25 cellular contexts compared by ENCODE assay signal in the genomic region with DNA sequence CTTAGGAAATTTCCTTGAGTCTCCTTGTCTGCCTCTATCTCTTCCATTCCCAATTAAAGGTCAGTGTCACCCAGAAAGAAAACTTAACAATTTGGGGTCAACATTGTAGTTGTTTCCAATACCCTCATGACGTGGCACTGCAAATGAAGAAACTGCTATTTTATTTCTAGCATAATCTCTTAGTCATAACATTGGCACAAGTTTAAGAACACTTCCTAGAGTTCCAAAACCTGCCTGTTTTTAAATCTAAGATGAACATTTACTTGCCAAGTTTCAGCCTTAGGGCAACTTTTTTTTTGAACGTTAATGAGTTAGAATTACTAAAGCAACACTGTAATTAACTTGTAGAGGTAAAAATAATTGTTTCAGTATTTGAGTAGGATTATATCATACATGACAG.
DNase-seq lines count a peak whose midpoint lies in the region; ATAC-seq, FAIRE-seq and TF ChIP-seq lines count a peak whose summit lies in the region.
"Had no signal": no experiment of that assay in that cellular context is flagged by ENCODE, and none has a peak within 500 bp of the region (broad histone marks: within the 10 kb centered on the region; RNA-seq: fewer than 3 reads in every experiment).

No MANE protein-coding gene starts in this region.

- H3K79me2 ChIP-seq in keratinocyte (ENCODE audit: control insufficient read depth, insufficient read depth, low read length): no peaks in the 10 kb centered on the region

- intact Hi-C loops in tibial artery (cut with DNase I; ENCODE audit: low total_unique reads): no loop called here
- intact Hi-C loops in uterus (cut with DNase I; ENCODE audit: low total_unique reads): no loop called here

- peaks cover 8% of the 10 kb centered on the region for H3K4me1 ChIP-seq in keratinocyte (ENCODE audit: control insufficient read depth, extremely low read depth, insufficient read depth, low read length)
- H3K4me1 ChIP-seq in tibial artery: peaks cover 0 to 24% (median 5%) of the 10 kb centered on the region in 4 donors
- H3K4me1 ChIP-seq in uterus: no peaks in the 10 kb centered on the region
- H3K4me1 ChIP-seq: A549, SJCRH30 had no signal

- ATAC-seq in GM18519 (IDR thresholded peaks at IDR 0.05; ENCODE audit: low FRiP score, unreplicated experiment): no peak
- no peak for ATAC-seq in GM18858 (IDR thresholded peaks at IDR 0.05; ENCODE audit: unreplicated experiment)
- ATAC-seq: A549, Right ventricle myocardium inferior, SK-N-SH treated with all-trans-retinoic acid at 6 μM for 48 hours had no signal

- H3K9ac ChIP-seq in keratinocyte (ENCODE audit: control insufficient read depth, extremely low read depth, insufficient read depth, low read length): no peak overlapping the region

- peaks cover 60% of the 10 kb centered on the region for H3K4me1 Mint-ChIP-seq in chondrocyte (ENCODE audit: low read depth)

- no peak for TF ChIP-seq CTCF in chondrocyte (IDR thresholded peaks at IDR 0.05)
- no peak for TF ChIP-seq CTCF in keratinocyte (optimal IDR thresholded peaks at IDR 0.05 in 1 of 3, IDR thresholded peaks at IDR 0.05 in 1 of 3, conservative IDR thresholded peaks at IDR 0.05 in 1 of 3; ENCODE audit: extremely low read depth in 1 of 3, insufficient read depth in 2 of 3, low read length in 3 of 3)
- no peak for TF ChIP-seq CTCF in tibial artery (IDR thresholded peaks at IDR 0.05)
- TF ChIP-seq CTCF in uterus (IDR thresholded peaks at IDR 0.05): no peak

- H3K4me3 ChIP-seq in keratinocyte (ENCODE audit: control insufficient read depth in 2 of 3, extremely low read depth in 1 of 3, insufficient read depth in 2 of 3, low read depth in 1 of 3, low read length in 3 of 3): no peak overlapping the region
- no peak overlapping the region for H3K4me3 ChIP-seq in tibial artery
- H3K4me3 ChIP-seq in uterus: no peak overlapping the region
- H3K4me3 ChIP-seq: A549, PC-9, SJCRH30 had no signal

- H4K20me1 ChIP-seq in keratinocyte (ENCODE audit: control insufficient read depth, extremely low read depth, insufficient read depth, low read length): no peaks in the 10 kb centered on the region

- H3K36me3 Mint-ChIP-seq in chondrocyte (ENCODE audit: low read depth): peaks cover 23% of the 10 kb centered on the region
- H3K36me3 Mint-ChIP-seq: CD4-positive, alpha-beta memory T cell had no signal

- peaks cover 17% of the 10 kb centered on the region for H3K9me3 Mint-ChIP-seq in chondrocyte (ENCODE audit: low read depth)

- H3K27me3 ChIP-seq in keratinocyte (ENCODE audit: control insufficient read depth, extremely low read depth, insufficient read depth, low read length) (no peaks in the 10 kb centered on the region), tibial artery (no peaks in the 10 kb centered on the region), uterus (no peaks in the 10 kb centered on the region)
- H3K27me3 ChIP-seq: SJCRH30 had no signal

- H3K27me3 Mint-ChIP-seq in chondrocyte (ENCODE audit: low read depth): no peaks in the 10 kb centered on the region
- H3K27me3 Mint-ChIP-seq: CD4-positive, alpha-beta memory T cell had no signal

- dilution Hi-C loops in keratinocyte (cut with MboI; ENCODE audit: extremely low pct_ligation_motif_present, low sequenced_read_pairs): no loop called here

- DNase-seq in M059J (ENCODE audit: low read depth) (peak; percentile 46), chondrocyte (ENCODE audit: low spot score) (no peak), keratinocyte (ENCODE audit: low read depth, low spot score) (no peak), tibial artery (no peak), uterus (no peak)
- DNase-seq: C1 segment of cervical spinal cord; CD4-positive, alpha-beta memory T cell; COR-L47; DMS53; KBM-7; MM.1S; NCI-H1048; NCI-H1417; NCI-H1694; NCI-H2029 treated with DMSO at 0.1 percent for 48 hours; NCI-H446 treated with DMSO at 0.1 percent for 48 hours; NCI-H526; PC-9; SJCRH30 had no signal

- no peak overlapping the region for H3K27ac ChIP-seq in keratinocyte (ENCODE audit: control insufficient read depth, insufficient read depth, low read length)
- peak overlapping the region; percentile 43 for H3K27ac ChIP-seq in tibial artery
- H3K27ac ChIP-seq in uterus: no peak overlapping the region
- H3K27ac ChIP-seq: A549, PC-9, SJCRH30 had no signal

- H3K4me2 ChIP-seq in keratinocyte (ENCODE audit: control insufficient read depth, extremely low read depth, insufficient read depth, low read depth, low read length): peak overlapping the region; percentile 32
- H3K4me2 ChIP-seq: A549, PC-9 had no signal

- H3K36me3 ChIP-seq in keratinocyte (ENCODE audit: control insufficient read depth in 2 of 2, extremely low read depth in 1 of 2, insufficient read depth in 2 of 2, low read length in 2 of 2): no peaks in the 10 kb centered on the region
- no peaks in the 10 kb centered on the region for H3K36me3 ChIP-seq in tibial artery
- H3K36me3 ChIP-seq in uterus: no peaks in the 10 kb centered on the region
- H3K36me3 ChIP-seq: SJCRH30 had no signal

- no peak for FAIRE-seq in keratinocyte (lab: Jason Lieb, UNC)
- FAIRE-seq: A549, GM19239 had no signal

- peak overlapping the region; percentile 20 for H3K27ac Mint-ChIP-seq in chondrocyte (ENCODE audit: unreplicated experiment)
- H3K27ac Mint-ChIP-seq: CD4-positive, alpha-beta memory T cell had no signal

- no peak for TF ChIP-seq POLR2A in uterus (IDR thresholded peaks at IDR 0.05)

- H3K9me1 ChIP-seq in keratinocyte (ENCODE audit: control insufficient read depth, extremely low read depth, insufficient read depth, low read length): no peaks in the 10 kb centered on the region

- H3K4me3 Mint-ChIP-seq in chondrocyte (ENCODE audit: unreplicated experiment): no peak overlapping the region

- no peak overlapping the region for H2AFZ ChIP-seq in keratinocyte (ENCODE audit: control insufficient read depth, low read length)
- H2AFZ ChIP-seq: PC-9 had no signal

- no peaks in the 10 kb centered on the region for H3K9me3 ChIP-seq in keratinocyte (ENCODE audit: control insufficient read depth, low read depth, low read length)
- H3K9me3 ChIP-seq in tibial artery: no peaks in the 10 kb centered on the region
- H3K9me3 ChIP-seq in uterus: no peaks in the 10 kb centered on the region
- H3K9me3 ChIP-seq: A549 had no signal

Comparison
In these comparisons a context has a peak if more than half of its experiments do, and no peak if none do; other contexts are left out.
1. H3K27ac ChIP-seq: peak in tibial artery (2 of 2); none in keratinocyte (single experiment) and uterus (0 of 2).